In the genomic region with DNA sequence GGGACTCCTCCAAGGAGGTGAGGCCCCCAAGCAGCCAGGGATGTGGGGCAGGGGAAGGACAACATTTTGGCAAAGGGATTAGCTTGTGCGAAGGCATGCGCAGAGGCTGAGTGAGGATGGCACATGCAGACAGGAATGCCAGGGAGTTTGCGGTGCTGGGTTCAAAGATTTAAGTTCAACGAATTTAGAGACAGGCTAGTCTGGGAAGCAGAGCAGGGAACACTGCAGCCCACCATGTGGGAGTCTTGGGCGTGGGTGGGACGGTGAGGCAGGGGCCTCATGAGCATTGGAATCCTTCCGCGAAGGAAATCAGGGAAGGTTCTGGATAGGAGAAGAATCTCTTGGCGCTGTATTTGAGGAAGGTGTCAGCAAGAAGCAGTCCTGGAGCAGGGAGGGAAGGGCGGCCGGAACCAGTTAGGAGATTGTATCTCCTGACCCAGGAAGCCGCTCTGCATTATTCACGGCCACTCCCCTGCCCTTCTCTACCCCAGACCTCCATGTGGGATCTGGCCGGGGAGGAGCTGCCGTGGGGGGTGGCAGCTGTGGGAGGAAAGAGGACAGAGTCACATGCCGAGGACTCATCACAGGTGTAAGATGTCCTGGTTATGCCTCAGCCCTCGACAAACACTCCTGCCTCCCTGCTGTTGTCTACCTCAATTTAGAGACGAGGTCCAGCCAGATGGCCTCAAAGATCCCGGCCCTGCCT, we compare ENCODE assay signal across 1 cellular context.
TF ChIP-seq lines count a peak whose summit lies in the region.

No MANE protein-coding gene starts in this region.

TF ChIP-seq in K562, 482 proteins besides CTCF, POLR2A, EP300 and RAD21 (continues in another document):
- TF ChIP-seq L3MBTL2 (IDR thresholded peaks at IDR 0.05), result peak; percentile 80
- peak; percentile 17; the same call in 1 of the 2 replicates for TF ChIP-seq CTBP1 (IDR thresholded peaks at IDR 0.05; ENCODE audit: borderline replicate concordance)
- TF ChIP-seq ETV1 (tag; conservative IDR thresholded peaks at IDR 0.05; ENCODE audit: low read depth), result peak; percentile 56
- TF ChIP-seq ZNF197 (CRISPR knock-in tag; IDR thresholded peaks at IDR 0.05; ENCODE audit: low read depth), result 0 out of 2 replicates have a peak, but pooled peaks have one; percentile 36
- TF ChIP-seq SRF (CRISPR knock-in tag; IDR thresholded peaks at IDR 0.05), result 0 out of 4 replicates have a peak, but pooled peaks of 1 of the 2 experiments have one; percentile 17
- TF ChIP-seq, protein P1, sequence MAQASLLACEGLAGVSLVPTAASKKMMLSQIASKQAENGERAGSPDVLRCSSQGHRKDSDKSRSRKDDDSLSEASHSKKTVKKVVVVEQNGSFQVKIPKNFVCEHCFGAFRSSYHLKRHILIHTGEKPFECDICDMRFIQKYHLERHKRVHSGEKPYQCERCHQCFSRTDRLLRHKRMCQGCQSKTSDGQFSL (CRISPR knock-in tag; IDR thresholded peaks at IDR 0.05), result no peak
- TF ChIP-seq, protein P1 (tag; IDR thresholded peaks at IDR 0.05), result no peak
- TF ChIP-seq KDM1A (IDR thresholded peaks at IDR 0.05), result no peak
- TF ChIP-seq, protein P2, sequence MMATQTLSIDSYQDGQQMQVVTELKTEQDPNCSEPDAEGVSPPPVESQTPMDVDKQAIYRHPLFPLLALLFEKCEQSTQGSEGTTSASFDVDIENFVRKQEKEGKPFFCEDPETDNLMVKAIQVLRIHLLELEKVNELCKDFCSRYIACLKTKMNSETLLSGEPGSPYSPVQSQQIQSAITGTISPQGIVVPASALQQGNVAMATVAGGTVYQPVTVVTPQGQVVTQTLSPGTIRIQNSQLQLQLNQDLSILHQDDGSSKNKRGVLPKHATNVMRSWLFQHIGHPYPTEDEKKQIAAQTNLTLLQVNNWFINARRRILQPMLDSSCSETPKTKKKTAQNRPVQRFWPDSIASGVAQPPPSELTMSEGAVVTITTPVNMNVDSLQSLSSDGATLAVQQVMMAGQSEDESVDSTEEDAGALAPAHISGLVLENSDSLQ (IDR thresholded peaks at IDR 0.05), result no peak
- TF ChIP-seq, protein P3, sequence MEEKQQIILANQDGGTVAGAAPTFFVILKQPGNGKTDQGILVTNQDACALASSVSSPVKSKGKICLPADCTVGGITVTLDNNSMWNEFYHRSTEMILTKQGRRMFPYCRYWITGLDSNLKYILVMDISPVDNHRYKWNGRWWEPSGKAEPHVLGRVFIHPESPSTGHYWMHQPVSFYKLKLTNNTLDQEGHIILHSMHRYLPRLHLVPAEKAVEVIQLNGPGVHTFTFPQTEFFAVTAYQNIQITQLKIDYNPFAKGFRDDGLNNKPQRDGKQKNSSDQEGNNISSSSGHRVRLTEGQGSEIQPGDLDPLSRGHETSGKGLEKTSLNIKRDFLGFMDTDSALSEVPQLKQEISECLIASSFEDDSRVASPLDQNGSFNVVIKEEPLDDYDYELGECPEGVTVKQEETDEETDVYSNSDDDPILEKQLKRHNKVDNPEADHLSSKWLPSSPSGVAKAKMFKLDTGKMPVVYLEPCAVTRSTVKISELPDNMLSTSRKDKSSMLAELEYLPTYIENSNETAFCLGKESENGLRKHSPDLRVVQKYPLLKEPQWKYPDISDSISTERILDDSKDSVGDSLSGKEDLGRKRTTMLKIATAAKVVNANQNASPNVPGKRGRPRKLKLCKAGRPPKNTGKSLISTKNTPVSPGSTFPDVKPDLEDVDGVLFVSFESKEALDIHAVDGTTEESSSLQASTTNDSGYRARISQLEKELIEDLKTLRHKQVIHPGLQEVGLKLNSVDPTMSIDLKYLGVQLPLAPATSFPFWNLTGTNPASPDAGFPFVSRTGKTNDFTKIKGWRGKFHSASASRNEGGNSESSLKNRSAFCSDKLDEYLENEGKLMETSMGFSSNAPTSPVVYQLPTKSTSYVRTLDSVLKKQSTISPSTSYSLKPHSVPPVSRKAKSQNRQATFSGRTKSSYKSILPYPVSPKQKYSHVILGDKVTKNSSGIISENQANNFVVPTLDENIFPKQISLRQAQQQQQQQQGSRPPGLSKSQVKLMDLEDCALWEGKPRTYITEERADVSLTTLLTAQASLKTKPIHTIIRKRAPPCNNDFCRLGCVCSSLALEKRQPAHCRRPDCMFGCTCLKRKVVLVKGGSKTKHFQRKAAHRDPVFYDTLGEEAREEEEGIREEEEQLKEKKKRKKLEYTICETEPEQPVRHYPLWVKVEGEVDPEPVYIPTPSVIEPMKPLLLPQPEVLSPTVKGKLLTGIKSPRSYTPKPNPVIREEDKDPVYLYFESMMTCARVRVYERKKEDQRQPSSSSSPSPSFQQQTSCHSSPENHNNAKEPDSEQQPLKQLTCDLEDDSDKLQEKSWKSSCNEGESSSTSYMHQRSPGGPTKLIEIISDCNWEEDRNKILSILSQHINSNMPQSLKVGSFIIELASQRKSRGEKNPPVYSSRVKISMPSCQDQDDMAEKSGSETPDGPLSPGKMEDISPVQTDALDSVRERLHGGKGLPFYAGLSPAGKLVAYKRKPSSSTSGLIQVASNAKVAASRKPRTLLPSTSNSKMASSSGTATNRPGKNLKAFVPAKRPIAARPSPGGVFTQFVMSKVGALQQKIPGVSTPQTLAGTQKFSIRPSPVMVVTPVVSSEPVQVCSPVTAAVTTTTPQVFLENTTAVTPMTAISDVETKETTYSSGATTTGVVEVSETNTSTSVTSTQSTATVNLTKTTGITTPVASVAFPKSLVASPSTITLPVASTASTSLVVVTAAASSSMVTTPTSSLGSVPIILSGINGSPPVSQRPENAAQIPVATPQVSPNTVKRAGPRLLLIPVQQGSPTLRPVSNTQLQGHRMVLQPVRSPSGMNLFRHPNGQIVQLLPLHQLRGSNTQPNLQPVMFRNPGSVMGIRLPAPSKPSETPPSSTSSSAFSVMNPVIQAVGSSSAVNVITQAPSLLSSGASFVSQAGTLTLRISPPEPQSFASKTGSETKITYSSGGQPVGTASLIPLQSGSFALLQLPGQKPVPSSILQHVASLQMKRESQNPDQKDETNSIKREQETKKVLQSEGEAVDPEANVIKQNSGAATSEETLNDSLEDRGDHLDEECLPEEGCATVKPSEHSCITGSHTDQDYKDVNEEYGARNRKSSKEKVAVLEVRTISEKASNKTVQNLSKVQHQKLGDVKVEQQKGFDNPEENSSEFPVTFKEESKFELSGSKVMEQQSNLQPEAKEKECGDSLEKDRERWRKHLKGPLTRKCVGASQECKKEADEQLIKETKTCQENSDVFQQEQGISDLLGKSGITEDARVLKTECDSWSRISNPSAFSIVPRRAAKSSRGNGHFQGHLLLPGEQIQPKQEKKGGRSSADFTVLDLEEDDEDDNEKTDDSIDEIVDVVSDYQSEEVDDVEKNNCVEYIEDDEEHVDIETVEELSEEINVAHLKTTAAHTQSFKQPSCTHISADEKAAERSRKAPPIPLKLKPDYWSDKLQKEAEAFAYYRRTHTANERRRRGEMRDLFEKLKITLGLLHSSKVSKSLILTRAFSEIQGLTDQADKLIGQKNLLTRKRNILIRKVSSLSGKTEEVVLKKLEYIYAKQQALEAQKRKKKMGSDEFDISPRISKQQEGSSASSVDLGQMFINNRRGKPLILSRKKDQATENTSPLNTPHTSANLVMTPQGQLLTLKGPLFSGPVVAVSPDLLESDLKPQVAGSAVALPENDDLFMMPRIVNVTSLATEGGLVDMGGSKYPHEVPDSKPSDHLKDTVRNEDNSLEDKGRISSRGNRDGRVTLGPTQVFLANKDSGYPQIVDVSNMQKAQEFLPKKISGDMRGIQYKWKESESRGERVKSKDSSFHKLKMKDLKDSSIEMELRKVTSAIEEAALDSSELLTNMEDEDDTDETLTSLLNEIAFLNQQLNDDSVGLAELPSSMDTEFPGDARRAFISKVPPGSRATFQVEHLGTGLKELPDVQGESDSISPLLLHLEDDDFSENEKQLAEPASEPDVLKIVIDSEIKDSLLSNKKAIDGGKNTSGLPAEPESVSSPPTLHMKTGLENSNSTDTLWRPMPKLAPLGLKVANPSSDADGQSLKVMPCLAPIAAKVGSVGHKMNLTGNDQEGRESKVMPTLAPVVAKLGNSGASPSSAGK (IDR thresholded peaks at IDR 0.05), result peak; percentile 71
- TF ChIP-seq, protein P4, sequence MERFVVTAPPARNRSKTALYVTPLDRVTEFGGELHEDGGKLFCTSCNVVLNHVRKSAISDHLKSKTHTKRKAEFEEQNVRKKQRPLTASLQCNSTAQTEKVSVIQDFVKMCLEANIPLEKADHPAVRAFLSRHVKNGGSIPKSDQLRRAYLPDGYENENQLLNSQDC (CRISPR knock-in tag; IDR thresholded peaks at IDR 0.05), result no peak
- no peak for TF ChIP-seq NR2C1 (IDR thresholded peaks at IDR 0.05)
- TF ChIP-seq NR2C1 (tag; IDR thresholded peaks at IDR 0.05), result peak; percentile 82
- no peak for TF ChIP-seq NR2C2 (CRISPR knock-in tag; IDR thresholded peaks at IDR 0.05)
- TF ChIP-seq NR2C2 (tag; IDR thresholded peaks at IDR 0.05), result peak; percentile 84
- no peak for TF ChIP-seq BRD9 (IDR thresholded peaks at IDR 0.05; ENCODE audit: low read depth, partially characterized antibody)
- no peak for TF ChIP-seq CBFB (CRISPR knock-in tag; IDR thresholded peaks at IDR 0.05)
- TF ChIP-seq NELFE (IDR thresholded peaks at IDR 0.05; ENCODE audit: insufficient read depth, insufficient read length), result no peak
- TF ChIP-seq ZFP36 (IDR thresholded peaks at IDR 0.05; ENCODE audit: low read depth, low read length, partially characterized antibody), result no peak
- TF ChIP-seq MAZ (CRISPR knock-in tag; conservative IDR thresholded peaks at IDR 0.05 in 1 of 2, IDR thresholded peaks at IDR 0.05 in 1 of 2), result no peak
- TF ChIP-seq U2AF1 (optimal IDR thresholded peaks at IDR 0.05; ENCODE audit: low read depth, low read length), result no peak
- peak; percentile 43; the same call in 1 of the 2 replicates for TF ChIP-seq GATA2 (CRISPR knock-in tag; IDR thresholded peaks at IDR 0.05)
- TF ChIP-seq ZNF695 (CRISPR knock-in tag; IDR thresholded peaks at IDR 0.05), result no peak
- TF ChIP-seq GABPA (tag; conservative IDR thresholded peaks at IDR 0.05; ENCODE audit: low read depth), result peak; percentile 82
- TF ChIP-seq, protein P5, sequence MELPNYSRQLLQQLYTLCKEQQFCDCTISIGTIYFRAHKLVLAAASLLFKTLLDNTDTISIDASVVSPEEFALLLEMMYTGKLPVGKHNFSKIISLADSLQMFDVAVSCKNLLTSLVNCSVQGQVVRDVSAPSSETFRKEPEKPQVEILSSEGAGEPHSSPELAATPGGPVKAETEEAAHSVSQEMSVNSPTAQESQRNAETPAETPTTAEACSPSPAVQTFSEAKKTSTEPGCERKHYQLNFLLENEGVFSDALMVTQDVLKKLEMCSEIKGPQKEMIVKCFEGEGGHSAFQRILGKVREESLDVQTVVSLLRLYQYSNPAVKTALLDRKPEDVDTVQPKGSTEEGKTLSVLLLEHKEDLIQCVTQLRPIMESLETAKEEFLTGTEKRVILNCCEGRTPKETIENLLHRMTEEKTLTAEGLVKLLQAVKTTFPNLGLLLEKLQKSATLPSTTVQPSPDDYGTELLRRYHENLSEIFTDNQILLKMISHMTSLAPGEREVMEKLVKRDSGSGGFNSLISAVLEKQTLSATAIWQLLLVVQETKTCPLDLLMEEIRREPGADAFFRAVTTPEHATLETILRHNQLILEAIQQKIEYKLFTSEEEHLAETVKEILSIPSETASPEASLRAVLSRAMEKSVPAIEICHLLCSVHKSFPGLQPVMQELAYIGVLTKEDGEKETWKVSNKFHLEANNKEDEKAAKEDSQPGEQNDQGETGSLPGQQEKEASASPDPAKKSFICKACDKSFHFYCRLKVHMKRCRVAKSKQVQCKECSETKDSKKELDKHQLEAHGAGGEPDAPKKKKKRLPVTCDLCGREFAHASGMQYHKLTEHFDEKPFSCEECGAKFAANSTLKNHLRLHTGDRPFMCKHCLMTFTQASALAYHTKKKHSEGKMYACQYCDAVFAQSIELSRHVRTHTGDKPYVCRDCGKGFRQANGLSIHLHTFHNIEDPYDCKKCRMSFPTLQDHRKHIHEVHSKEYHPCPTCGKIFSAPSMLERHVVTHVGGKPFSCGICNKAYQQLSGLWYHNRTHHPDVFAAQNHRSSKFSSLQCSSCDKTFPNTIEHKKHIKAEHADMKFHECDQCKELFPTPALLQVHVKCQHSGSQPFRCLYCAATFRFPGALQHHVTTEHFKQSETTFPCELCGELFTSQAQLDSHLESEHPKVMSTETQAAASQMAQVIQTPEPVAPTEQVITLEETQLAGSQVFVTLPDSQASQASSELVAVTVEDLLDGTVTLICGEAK (IDR thresholded peaks at IDR 0.05), result peak; percentile 71
- TF ChIP-seq, protein P5 (CRISPR knock-in tag; IDR thresholded peaks at IDR 0.05), result no peak
